In genomic region chr5:179178016-179178575, GRCh38 we compare ENCODE assay signal across 26 cellular contexts.
"Had no signal": no experiment of that assay in that cellular context is flagged by ENCODE, and none has a peak within 500 bp of the region (broad histone marks: within the 10 kb centered on the region; RNA-seq: fewer than 3 reads in every experiment).

No MANE protein-coding gene starts in this region.

- FAIRE-seq: endothelial cell of umbilical vein, islet of Langerhans had no signal

- H3K27ac Mint-ChIP-seq: nephron progenitor cell; stimulated activated naive CD8-positive, alpha-beta T cell treated with anti-CD3 and anti-CD28 coated beads, Interleukin-15, amount 100 ng/mL, for 72 hours had no signal

- H3K4me1 Mint-ChIP-seq: central memory CD8-positive, alpha-beta T cell had no signal

- H3K4me1 ChIP-seq: esophagus muscularis mucosa, foreskin keratinocyte, gastroesophageal sphincter, heart right ventricle, suprapubic skin, transverse colon, upper lobe of right lung, vagina had no signal

- H3K27ac ChIP-seq: coronary artery, esophagus muscularis mucosa, foreskin keratinocyte, gastroesophageal sphincter, heart right ventricle, ovary, skin epidermis, suprapubic skin, transverse colon, upper lobe of right lung, vagina had no signal

- H3K36me3 ChIP-seq: gastroesophageal sphincter, ovary, transverse colon, upper lobe of right lung, vagina had no signal

- H3K27me3 ChIP-seq: esophagus muscularis mucosa, foreskin keratinocyte, ovary, transverse colon, upper lobe of right lung, vagina had no signal

- H3K4me3 Mint-ChIP-seq: central memory CD8-positive, alpha-beta T cell; naive thymus-derived CD8-positive, alpha-beta T cell; nephron progenitor cell; stimulated activated naive CD8-positive, alpha-beta T cell treated with anti-CD3 and anti-CD28 coated beads, Interleukin-15, amount 100 ng/mL, for 72 hours had no signal

- H3K4me3 ChIP-seq: coronary artery, esophagus muscularis mucosa, gastroesophageal sphincter, heart right ventricle, ovary, skin epidermis, suprapubic skin, transverse colon, upper lobe of right lung, vagina had no signal

- H3K9me3 ChIP-seq: ovary, suprapubic skin, transverse colon, upper lobe of right lung, vagina had no signal

- DNase-seq: dermis blood vessel endothelial cell; effector memory CD4-positive, alpha-beta T cell; foreskin keratinocyte; glutamatergic neuron; heart right ventricle; kidney glomerular epithelial cell; mammary epithelial cell; naive thymus-derived CD8-positive, alpha-beta T cell; nephron progenitor cell; ovary; stimulated activated CD4-positive, alpha-beta T cell treated with anti-CD3 and anti-CD28 coated beads, Interleukin-1b, Interleukin-23, amount 100 ng/mL, for 48 hours; stimulated activated CD4-positive, alpha-beta T cell treated with anti-CD3 and anti-CD28 coated beads, Interleukin-4, amount 100 ng/mL, for 1 hour; stimulated activated CD8-positive, alpha-beta memory T cell treated with anti-CD3 and anti-CD28 coated beads, Interleukin-4, amount 100 ng/mL, for 48 hours; stimulated activated naive CD4-positive, alpha-beta T cell; stimulated activated naive CD8-positive, alpha-beta T cell treated with anti-CD3 and anti-CD28 coated beads, Interleukin-15, amount 100 ng/mL, for 72 hours; transverse colon; upper lobe of right lung had no signal

- ATAC-seq: foreskin keratinocyte; gastroesophageal sphincter; heart right ventricle; naive thymus-derived CD8-positive, alpha-beta T cell; stimulated activated naive CD8-positive, alpha-beta T cell treated with anti-CD3 and anti-CD28 coated beads, Interleukin-15, amount 100 ng/mL, for 72 hours; upper lobe of right lung had no signal
